Comparison of ENCODE assay signal across 21 cellular contexts in genomic region chr19:31943305-31943704, GRCh38.
DNase-seq lines count a peak whose midpoint lies in the region; TF ChIP-seq lines count a peak whose summit lies in the region.
"Had no signal": no experiment of that assay in that cellular context is flagged by ENCODE, and none has a peak within 500 bp of the region (broad histone marks: within the 10 kb centered on the region; RNA-seq: fewer than 3 reads in every experiment).

No MANE protein-coding gene starts in this region.

- no peak overlapping the region for H4K8ac ChIP-seq in neuronal stem cell (ENCODE audit: low read depth, low read length)

- no peak overlapping the region for H3K27ac ChIP-seq in neuronal stem cell (replicated peaks; ENCODE audit: low read length)
- H3K27ac ChIP-seq in sigmoid colon, result no peak overlapping the region
- H3K27ac ChIP-seq: foreskin keratinocyte, parathyroid adenoma, suprapubic skin, uterus had no signal

- H3K4me2 ChIP-seq in neuronal stem cell (ENCODE audit: insufficient read depth, low read length, poor library complexity, severe bottlenecking), result no peak overlapping the region

- no peak for TF ChIP-seq EP300 in sigmoid colon (IDR thresholded peaks at IDR 0.05)

- H3K4me3 ChIP-seq in neuronal stem cell (ENCODE audit: low read length in 2 of 2) (no peak overlapping the region), sigmoid colon (no peak overlapping the region)
- H3K4me3 ChIP-seq: suprapubic skin, uterus had no signal

- no peak overlapping the region for H2BK12ac ChIP-seq in neuronal stem cell (ENCODE audit: low read length)

- intact Hi-C loops in sigmoid colon (cut with DNase I), result no loop called here

- 100% methylated on average over 2 of the region's 11 CpGs; no CpG with 5 or more reads in 1 of the 2 donors for WGBS in neuronal stem cell (ENCODE audit: extremely low coverage in 2 of 2, insufficient read length in 2 of 2, insufficient replicate concordance in 1 of 2), 2 donors
- WGBS in sigmoid colon, 2 donors, result 29 to 56% methylated on average over 11 of the region's 11 CpGs

- H3K9me3 Mint-ChIP-seq in glutamatergic neuron (ENCODE audit: unreplicated experiment), result no peaks in the 10 kb centered on the region
- H3K9me3 Mint-ChIP-seq in osteocyte (ENCODE audit: unreplicated experiment), result peaks cover 17% of the 10 kb centered on the region
- H3K9me3 Mint-ChIP-seq: activated CD4-positive, alpha-beta T cell treated with anti-CD3 and anti-CD28 coated beads, Interleukin-2, amount 10 ng/mL, durations not matched to agents 24 days and 14 days; activated naive CD8-positive, alpha-beta T cell treated with anti-CD3 and anti-CD28 coated beads for 36 hours; T-helper 1 cell treated with Interleukin-12 subunit alpha and Interleukin-12 subunit beta and Interleukin-4 antibody, amounts not matched to agents 30 μg/mL and 1 μg/mL, for 36 hours had no signal

- H3K9me3 ChIP-seq in neuronal stem cell (replicated peaks in 1 of 2; ENCODE audit: control insufficient read depth in 2 of 2, insufficient read depth in 1 of 2, low read depth in 1 of 2, low read length in 2 of 2) (no peaks in the 10 kb centered on the region), sigmoid colon (no peaks in the 10 kb centered on the region)
- H3K9me3 ChIP-seq: suprapubic skin, uterus had no signal

- H3K36me3 Mint-ChIP-seq in glutamatergic neuron (ENCODE audit: unreplicated experiment), result no peaks in the 10 kb centered on the region
- H3K36me3 Mint-ChIP-seq in osteocyte (ENCODE audit: unreplicated experiment), result no peaks in the 10 kb centered on the region
- H3K36me3 Mint-ChIP-seq: activated naive CD8-positive, alpha-beta T cell treated with anti-CD3 and anti-CD28 coated beads for 36 hours; stimulated activated memory B cell treated with anti-CD40 and anti-IgM and Interleukin-4, amounts not matched to agents 10 μg/mL and 1 μg/mL and 100 μg/mL, for 72 hours had no signal

- peak; percentile 1 for DNase-seq in ELF-1 (ENCODE audit: low read depth, low spot score)
- DNase-seq in NCI-H526 treated with DMSO at 0.1 percent for 48 hours (lab: John Stamatoyannopoulos, UW), result peak; percentile 21
- peak; percentile 57 for DNase-seq in glutamatergic neuron
- DNase-seq in neuronal stem cell (ENCODE audit: low spot score), result peak; percentile 4
- DNase-seq in NCI-H510A treated with DMSO at 0.1 percent for 48 hours (lab: John Stamatoyannopoulos, UW), result no peak
- no peak for DNase-seq in central memory CD4-positive, alpha-beta T cell
- DNase-seq in sigmoid colon, result no peak
- no peak for DNase-seq in osteocyte (ENCODE audit: extremely low spot score, unreplicated experiment)
- DNase-seq: activated CD4-positive, alpha-beta T cell treated with anti-CD3 and anti-CD28 coated beads, Interleukin-2, amount 10 ng/mL, durations not matched to agents 24 days and 14 days; activated naive CD8-positive, alpha-beta T cell treated with anti-CD3 and anti-CD28 coated beads for 36 hours; erythroblast; foreskin keratinocyte; Karpas-422; kidney; MV-4-11; SIG-M5; uterus had no signal

- H2BK5ac ChIP-seq in neuronal stem cell (ENCODE audit: low read length), result no peak overlapping the region

- H3K9ac ChIP-seq in neuronal stem cell (ENCODE audit: low read depth, low read length, poor library complexity), result no peak overlapping the region
- H3K9ac ChIP-seq: parathyroid adenoma had no signal

- H3K4me1 ChIP-seq in neuronal stem cell (ENCODE audit: control insufficient read depth in 2 of 2, insufficient read depth in 1 of 2, low read depth in 1 of 2, low read length in 2 of 2), result peaks cover 0 to 1% of the 10 kb centered on the region in 2 donors
- no peaks in the 10 kb centered on the region for H3K4me1 ChIP-seq in sigmoid colon
- H3K4me1 ChIP-seq: foreskin keratinocyte, parathyroid adenoma, suprapubic skin, uterus had no signal

- TF ChIP-seq POLR2A in sigmoid colon (IDR thresholded peaks at IDR 0.05), result no peak

- H3K14ac ChIP-seq in neuronal stem cell (ENCODE audit: low read length), result no peak overlapping the region

- no peak overlapping the region for H3K23ac ChIP-seq in neuronal stem cell (ENCODE audit: low read depth, low read length, poor library complexity)

- H3K4me3 Mint-ChIP-seq in glutamatergic neuron (ENCODE audit: unreplicated experiment) (no peak overlapping the region), osteocyte (ENCODE audit: unreplicated experiment) (no peak overlapping the region)
- H3K4me3 Mint-ChIP-seq: activated CD4-positive, alpha-beta T cell treated with anti-CD3 and anti-CD28 coated beads, Interleukin-2, amount 10 ng/mL, durations not matched to agents 24 days and 14 days; activated naive CD8-positive, alpha-beta T cell treated with anti-CD3 and anti-CD28 coated beads for 36 hours; stimulated activated memory B cell treated with anti-CD40 and anti-IgM and Interleukin-4, amounts not matched to agents 10 μg/mL and 1 μg/mL and 100 μg/mL, for 72 hours; T-helper 1 cell treated with Interleukin-12 subunit alpha and Interleukin-12 subunit beta and Interleukin-4 antibody, amounts not matched to agents 30 μg/mL and 1 μg/mL, for 36 hours had no signal

- H2AK5ac ChIP-seq in neuronal stem cell (ENCODE audit: low read depth, low read length), result no peak overlapping the region

- H4K91ac ChIP-seq in neuronal stem cell (ENCODE audit: low read depth, low read length, poor library complexity), result no peak overlapping the region

- H2BK120ac ChIP-seq in neuronal stem cell (ENCODE audit: low read depth, low read length), result no peak overlapping the region

- H3K36me3 ChIP-seq in neuronal stem cell (replicated peaks in 1 of 2; ENCODE audit: control insufficient read depth in 2 of 2, insufficient read depth in 2 of 2, low read length in 2 of 2), result no peaks in the 10 kb centered on the region
- no peaks in the 10 kb centered on the region for H3K36me3 ChIP-seq in sigmoid colon
- H3K36me3 ChIP-seq: suprapubic skin, uterus had no signal

- no peak overlapping the region for H3K18ac ChIP-seq in neuronal stem cell (ENCODE audit: low read length)

- no peak overlapping the region for H2BK15ac ChIP-seq in neuronal stem cell (ENCODE audit: low read length)

- H3K27me3 Mint-ChIP-seq in glutamatergic neuron (ENCODE audit: unreplicated experiment), result peaks cover 2% of the 10 kb centered on the region
- H3K27me3 Mint-ChIP-seq in osteocyte (ENCODE audit: unreplicated experiment), result no peaks in the 10 kb centered on the region
- H3K27me3 Mint-ChIP-seq: activated CD4-positive, alpha-beta T cell treated with anti-CD3 and anti-CD28 coated beads, Interleukin-2, amount 10 ng/mL, durations not matched to agents 24 days and 14 days; activated naive CD8-positive, alpha-beta T cell treated with anti-CD3 and anti-CD28 coated beads for 36 hours; stimulated activated memory B cell treated with anti-CD40 and anti-IgM and Interleukin-4, amounts not matched to agents 10 μg/mL and 1 μg/mL and 100 μg/mL, for 72 hours had no signal

- H3K27ac Mint-ChIP-seq in glutamatergic neuron (ENCODE audit: unreplicated experiment), result no peak overlapping the region
- no peak overlapping the region for H3K27ac Mint-ChIP-seq in osteocyte (ENCODE audit: unreplicated experiment)
- H3K27ac Mint-ChIP-seq: activated CD4-positive, alpha-beta T cell treated with anti-CD3 and anti-CD28 coated beads, Interleukin-2, amount 10 ng/mL, durations not matched to agents 24 days and 14 days; activated naive CD8-positive, alpha-beta T cell treated with anti-CD3 and anti-CD28 coated beads for 36 hours; stimulated activated memory B cell treated with anti-CD40 and anti-IgM and Interleukin-4, amounts not matched to agents 10 μg/mL and 1 μg/mL and 100 μg/mL, for 72 hours; T-helper 1 cell treated with Interleukin-12 subunit alpha and Interleukin-12 subunit beta and Interleukin-4 antibody, amounts not matched to agents 30 μg/mL and 1 μg/mL, for 36 hours had no signal

- TF ChIP-seq CTCF in glutamatergic neuron (IDR thresholded peaks at IDR 0.05; ENCODE audit: partially characterized antibody, unreplicated experiment) (no peak), sigmoid colon (IDR thresholded peaks at IDR 0.05) (no peak), osteocyte (IDR thresholded peaks at IDR 0.05) (no peak)

- H3K4me1 Mint-ChIP-seq in glutamatergic neuron (ENCODE audit: low read depth, unreplicated experiment) (peaks cover 12% of the 10 kb centered on the region), osteocyte (ENCODE audit: unreplicated experiment) (no peaks in the 10 kb centered on the region)
- H3K4me1 Mint-ChIP-seq: activated CD4-positive, alpha-beta T cell treated with anti-CD3 and anti-CD28 coated beads, Interleukin-2, amount 10 ng/mL, durations not matched to agents 24 days and 14 days; activated naive CD8-positive, alpha-beta T cell treated with anti-CD3 and anti-CD28 coated beads for 36 hours; stimulated activated memory B cell treated with anti-CD40 and anti-IgM and Interleukin-4, amounts not matched to agents 10 μg/mL and 1 μg/mL and 100 μg/mL, for 72 hours had no signal

- no peaks in the 10 kb centered on the region for H3K79me1 ChIP-seq in neuronal stem cell (ENCODE audit: low read depth, low read length)

- no peak overlapping the region for H3K4ac ChIP-seq in neuronal stem cell (ENCODE audit: low read length)

- H3K27me3 ChIP-seq in neuronal stem cell (ENCODE audit: control insufficient read depth in 3 of 3, insufficient read depth in 3 of 3, low read depth in 1 of 3, low read length in 3 of 3), result no peaks in the 10 kb centered on the region
- no peaks in the 10 kb centered on the region for H3K27me3 ChIP-seq in sigmoid colon
- H3K27me3 ChIP-seq: foreskin keratinocyte, suprapubic skin, uterus had no signal

- no peak overlapping the region for H2AFZ ChIP-seq in neuronal stem cell (ENCODE audit: low read length)
- H2AFZ ChIP-seq: parathyroid adenoma had no signal

Comparison
In these comparisons a context has a peak if more than half of its experiments do, and no peak if none do; other contexts are left out.
1. DNase-seq: peak in ELF-1 (single experiment), NCI-H526 treated with DMSO at 0.1 percent for 48 hours (single experiment), glutamatergic neuron (single experiment) and neuronal stem cell (single experiment); none in NCI-H510A treated with DMSO at 0.1 percent for 48 hours (single experiment), central memory CD4-positive, alpha-beta T cell (single experiment), sigmoid colon (single experiment) and osteocyte (single experiment).